Comparison of ENCODE assay signal across 1 cellular context in genomic region chr7:100247152-100247757, GRCh38.
TF ChIP-seq lines count a peak whose summit lies in the region.

No MANE protein-coding gene starts in this region.

TF ChIP-seq in K562, 482 proteins besides CTCF, POLR2A, EP300 and RAD21 (continued from another document and continues in another):
- peak; percentile 58; the same call in 1 of the 2 replicates for TF ChIP-seq SMARCE1 (IDR thresholded peaks at IDR 0.05)
- TF ChIP-seq CEBPB (tag; IDR thresholded peaks at IDR 0.05), result 0 out of 2 replicates have a peak, but pooled peaks have one; percentile 5
- TF ChIP-seq CEBPG (CRISPR knock-in tag; IDR thresholded peaks at IDR 0.05), result no peak
- TF ChIP-seq CEBPG (tag; conservative IDR thresholded peaks at IDR 0.05 in 1 of 2, IDR thresholded peaks at IDR 0.05 in 1 of 2), result no peak
- no peak for TF ChIP-seq MTF1 (CRISPR knock-in tag; IDR thresholded peaks at IDR 0.05; ENCODE audit: borderline replicate concordance)
- TF ChIP-seq HIVEP1 (CRISPR knock-in tag; IDR thresholded peaks at IDR 0.05), result no peak
- no peak for TF ChIP-seq NFYB (IDR thresholded peaks at IDR 0.05; ENCODE audit: extremely low read depth, insufficient read length)
- peak; percentile 97 for TF ChIP-seq NFIC (IDR thresholded peaks at IDR 0.05)
- peak; percentile 25; the same call in 1 of the 2 replicates for TF ChIP-seq ARID1B (IDR thresholded peaks at IDR 0.05)
- no peak for TF ChIP-seq CHD2 (IDR thresholded peaks at IDR 0.05; ENCODE audit: low read depth, low read length)
- TF ChIP-seq GTF2F1 (IDR thresholded peaks at IDR 0.05; ENCODE audit: low read depth, low read length), result no peak
- TF ChIP-seq MCM3 (IDR thresholded peaks at IDR 0.05), result no peak
- TF ChIP-seq, protein P1, sequence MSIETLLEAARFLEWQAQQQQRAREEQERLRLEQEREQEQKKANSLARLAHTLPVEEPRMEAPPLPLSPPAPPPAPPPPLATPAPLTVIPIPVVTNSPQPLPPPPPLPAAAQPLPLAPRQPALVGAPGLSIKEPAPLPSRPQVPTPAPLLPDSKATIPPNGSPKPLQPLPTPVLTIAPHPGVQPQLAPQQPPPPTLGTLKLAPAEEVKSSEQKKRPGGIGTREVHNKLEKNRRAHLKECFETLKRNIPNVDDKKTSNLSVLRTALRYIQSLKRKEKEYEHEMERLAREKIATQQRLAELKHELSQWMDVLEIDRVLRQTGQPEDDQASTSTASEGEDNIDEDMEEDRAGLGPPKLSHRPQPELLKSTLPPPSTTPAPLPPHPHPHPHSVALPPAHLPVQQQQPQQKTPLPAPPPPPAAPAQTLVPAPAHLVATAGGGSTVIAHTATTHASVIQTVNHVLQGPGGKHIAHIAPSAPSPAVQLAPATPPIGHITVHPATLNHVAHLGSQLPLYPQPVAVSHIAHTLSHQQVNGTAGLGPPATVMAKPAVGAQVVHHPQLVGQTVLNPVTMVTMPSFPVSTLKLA (conservative IDR thresholded peaks at IDR 0.05), result no peak
- TF ChIP-seq SMAD2 (IDR thresholded peaks at IDR 0.05; ENCODE audit: low read depth, low read length), result no peak
- peak; percentile 63 for TF ChIP-seq JUND (IDR thresholded peaks at IDR 0.05; ENCODE audit: borderline replicate concordance, low read depth, low read length)
- peak; percentile 55; the same call in 2 of the 3 replicates for TF ChIP-seq JUND (tag; IDR thresholded peaks at IDR 0.05; ENCODE audit: borderline replicate concordance, low read depth, low read length)
- no peak for TF ChIP-seq ETS2 (tag; IDR thresholded peaks at IDR 0.05; ENCODE audit: borderline replicate concordance, poor library complexity, severe bottlenecking)
- no peak for TF ChIP-seq TEAD1 (CRISPR knock-in tag; IDR thresholded peaks at IDR 0.05)
- no peak for TF ChIP-seq WHSC1 (IDR thresholded peaks at IDR 0.05; ENCODE audit: low read length)
- TF ChIP-seq CC2D1A (IDR thresholded peaks at IDR 0.05), result no peak
- no peak for TF ChIP-seq ZNF197 (CRISPR knock-in tag; IDR thresholded peaks at IDR 0.05; ENCODE audit: low read depth)
- TF ChIP-seq, protein P2, sequence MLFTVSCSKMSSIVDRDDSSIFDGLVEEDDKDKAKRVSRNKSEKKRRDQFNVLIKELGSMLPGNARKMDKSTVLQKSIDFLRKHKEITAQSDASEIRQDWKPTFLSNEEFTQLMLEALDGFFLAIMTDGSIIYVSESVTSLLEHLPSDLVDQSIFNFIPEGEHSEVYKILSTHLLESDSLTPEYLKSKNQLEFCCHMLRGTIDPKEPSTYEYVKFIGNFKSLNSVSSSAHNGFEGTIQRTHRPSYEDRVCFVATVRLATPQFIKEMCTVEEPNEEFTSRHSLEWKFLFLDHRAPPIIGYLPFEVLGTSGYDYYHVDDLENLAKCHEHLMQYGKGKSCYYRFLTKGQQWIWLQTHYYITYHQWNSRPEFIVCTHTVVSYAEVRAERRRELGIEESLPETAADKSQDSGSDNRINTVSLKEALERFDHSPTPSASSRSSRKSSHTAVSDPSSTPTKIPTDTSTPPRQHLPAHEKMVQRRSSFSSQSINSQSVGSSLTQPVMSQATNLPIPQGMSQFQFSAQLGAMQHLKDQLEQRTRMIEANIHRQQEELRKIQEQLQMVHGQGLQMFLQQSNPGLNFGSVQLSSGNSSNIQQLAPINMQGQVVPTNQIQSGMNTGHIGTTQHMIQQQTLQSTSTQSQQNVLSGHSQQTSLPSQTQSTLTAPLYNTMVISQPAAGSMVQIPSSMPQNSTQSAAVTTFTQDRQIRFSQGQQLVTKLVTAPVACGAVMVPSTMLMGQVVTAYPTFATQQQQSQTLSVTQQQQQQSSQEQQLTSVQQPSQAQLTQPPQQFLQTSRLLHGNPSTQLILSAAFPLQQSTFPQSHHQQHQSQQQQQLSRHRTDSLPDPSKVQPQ (CRISPR knock-in tag; IDR thresholded peaks at IDR 0.05; ENCODE audit: borderline replicate concordance), result no peak
- no peak for TF ChIP-seq ZNF695 (CRISPR knock-in tag; IDR thresholded peaks at IDR 0.05)
- no peak for TF ChIP-seq CHAMP1 (IDR thresholded peaks at IDR 0.05)
- no peak for TF ChIP-seq HMG20A (CRISPR knock-in tag; conservative IDR thresholded peaks at IDR 0.05)
- TF ChIP-seq, protein P3, sequence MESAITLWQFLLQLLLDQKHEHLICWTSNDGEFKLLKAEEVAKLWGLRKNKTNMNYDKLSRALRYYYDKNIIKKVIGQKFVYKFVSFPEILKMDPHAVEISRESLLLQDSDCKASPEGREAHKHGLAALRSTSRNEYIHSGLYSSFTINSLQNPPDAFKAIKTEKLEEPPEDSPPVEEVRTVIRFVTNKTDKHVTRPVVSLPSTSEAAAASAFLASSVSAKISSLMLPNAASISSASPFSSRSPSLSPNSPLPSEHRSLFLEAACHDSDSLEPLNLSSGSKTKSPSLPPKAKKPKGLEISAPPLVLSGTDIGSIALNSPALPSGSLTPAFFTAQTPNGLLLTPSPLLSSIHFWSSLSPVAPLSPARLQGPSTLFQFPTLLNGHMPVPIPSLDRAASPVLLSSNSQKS (CRISPR knock-in tag; IDR thresholded peaks at IDR 0.05), result no peak
- TF ChIP-seq HNRNPK (IDR thresholded peaks at IDR 0.05; ENCODE audit: low read depth, low read length, poor library complexity, severe bottlenecking), result no peak
- TF ChIP-seq PHTF2 (CRISPR knock-in tag; IDR thresholded peaks at IDR 0.05), result no peak
- no peak for TF ChIP-seq BHLHE40 (IDR thresholded peaks at IDR 0.05; ENCODE audit: low read length)
- TF ChIP-seq KAT8 (IDR thresholded peaks at IDR 0.05; ENCODE audit: low read depth), result no peak
- TF ChIP-seq TEAD2 (tag; IDR thresholded peaks at IDR 0.05), result no peak
- no peak for TF ChIP-seq RFX1 (IDR thresholded peaks at IDR 0.05)
- TF ChIP-seq ZFP30 (CRISPR knock-in tag; IDR thresholded peaks at IDR 0.05; ENCODE audit: borderline replicate concordance), result no peak
- no peak for TF ChIP-seq ZNF124 (CRISPR knock-in tag; IDR thresholded peaks at IDR 0.05)
- TF ChIP-seq ZNF57 (CRISPR knock-in tag; IDR thresholded peaks at IDR 0.05), result no peak
- no peak for TF ChIP-seq TAF7 (tag; IDR thresholded peaks at IDR 0.05)
- peak; percentile 47; the same call in 1 of the 2 replicates for TF ChIP-seq TFAP4 (CRISPR knock-in tag; IDR thresholded peaks at IDR 0.05; ENCODE audit: borderline replicate concordance)
- TF ChIP-seq MAFF (IDR thresholded peaks at IDR 0.05; ENCODE audit: low read length), result peak; percentile 47
- TF ChIP-seq RAD51 (IDR thresholded peaks at IDR 0.05; ENCODE audit: borderline replicate concordance, low read depth), result no peak
- no peak for TF ChIP-seq MEF2D (tag; conservative IDR thresholded peaks at IDR 0.05; ENCODE audit: low read depth)
- TF ChIP-seq HEY1 (CRISPR knock-in tag; IDR thresholded peaks at IDR 0.05; ENCODE audit: borderline replicate concordance), result no peak
- TF ChIP-seq, protein P4, sequence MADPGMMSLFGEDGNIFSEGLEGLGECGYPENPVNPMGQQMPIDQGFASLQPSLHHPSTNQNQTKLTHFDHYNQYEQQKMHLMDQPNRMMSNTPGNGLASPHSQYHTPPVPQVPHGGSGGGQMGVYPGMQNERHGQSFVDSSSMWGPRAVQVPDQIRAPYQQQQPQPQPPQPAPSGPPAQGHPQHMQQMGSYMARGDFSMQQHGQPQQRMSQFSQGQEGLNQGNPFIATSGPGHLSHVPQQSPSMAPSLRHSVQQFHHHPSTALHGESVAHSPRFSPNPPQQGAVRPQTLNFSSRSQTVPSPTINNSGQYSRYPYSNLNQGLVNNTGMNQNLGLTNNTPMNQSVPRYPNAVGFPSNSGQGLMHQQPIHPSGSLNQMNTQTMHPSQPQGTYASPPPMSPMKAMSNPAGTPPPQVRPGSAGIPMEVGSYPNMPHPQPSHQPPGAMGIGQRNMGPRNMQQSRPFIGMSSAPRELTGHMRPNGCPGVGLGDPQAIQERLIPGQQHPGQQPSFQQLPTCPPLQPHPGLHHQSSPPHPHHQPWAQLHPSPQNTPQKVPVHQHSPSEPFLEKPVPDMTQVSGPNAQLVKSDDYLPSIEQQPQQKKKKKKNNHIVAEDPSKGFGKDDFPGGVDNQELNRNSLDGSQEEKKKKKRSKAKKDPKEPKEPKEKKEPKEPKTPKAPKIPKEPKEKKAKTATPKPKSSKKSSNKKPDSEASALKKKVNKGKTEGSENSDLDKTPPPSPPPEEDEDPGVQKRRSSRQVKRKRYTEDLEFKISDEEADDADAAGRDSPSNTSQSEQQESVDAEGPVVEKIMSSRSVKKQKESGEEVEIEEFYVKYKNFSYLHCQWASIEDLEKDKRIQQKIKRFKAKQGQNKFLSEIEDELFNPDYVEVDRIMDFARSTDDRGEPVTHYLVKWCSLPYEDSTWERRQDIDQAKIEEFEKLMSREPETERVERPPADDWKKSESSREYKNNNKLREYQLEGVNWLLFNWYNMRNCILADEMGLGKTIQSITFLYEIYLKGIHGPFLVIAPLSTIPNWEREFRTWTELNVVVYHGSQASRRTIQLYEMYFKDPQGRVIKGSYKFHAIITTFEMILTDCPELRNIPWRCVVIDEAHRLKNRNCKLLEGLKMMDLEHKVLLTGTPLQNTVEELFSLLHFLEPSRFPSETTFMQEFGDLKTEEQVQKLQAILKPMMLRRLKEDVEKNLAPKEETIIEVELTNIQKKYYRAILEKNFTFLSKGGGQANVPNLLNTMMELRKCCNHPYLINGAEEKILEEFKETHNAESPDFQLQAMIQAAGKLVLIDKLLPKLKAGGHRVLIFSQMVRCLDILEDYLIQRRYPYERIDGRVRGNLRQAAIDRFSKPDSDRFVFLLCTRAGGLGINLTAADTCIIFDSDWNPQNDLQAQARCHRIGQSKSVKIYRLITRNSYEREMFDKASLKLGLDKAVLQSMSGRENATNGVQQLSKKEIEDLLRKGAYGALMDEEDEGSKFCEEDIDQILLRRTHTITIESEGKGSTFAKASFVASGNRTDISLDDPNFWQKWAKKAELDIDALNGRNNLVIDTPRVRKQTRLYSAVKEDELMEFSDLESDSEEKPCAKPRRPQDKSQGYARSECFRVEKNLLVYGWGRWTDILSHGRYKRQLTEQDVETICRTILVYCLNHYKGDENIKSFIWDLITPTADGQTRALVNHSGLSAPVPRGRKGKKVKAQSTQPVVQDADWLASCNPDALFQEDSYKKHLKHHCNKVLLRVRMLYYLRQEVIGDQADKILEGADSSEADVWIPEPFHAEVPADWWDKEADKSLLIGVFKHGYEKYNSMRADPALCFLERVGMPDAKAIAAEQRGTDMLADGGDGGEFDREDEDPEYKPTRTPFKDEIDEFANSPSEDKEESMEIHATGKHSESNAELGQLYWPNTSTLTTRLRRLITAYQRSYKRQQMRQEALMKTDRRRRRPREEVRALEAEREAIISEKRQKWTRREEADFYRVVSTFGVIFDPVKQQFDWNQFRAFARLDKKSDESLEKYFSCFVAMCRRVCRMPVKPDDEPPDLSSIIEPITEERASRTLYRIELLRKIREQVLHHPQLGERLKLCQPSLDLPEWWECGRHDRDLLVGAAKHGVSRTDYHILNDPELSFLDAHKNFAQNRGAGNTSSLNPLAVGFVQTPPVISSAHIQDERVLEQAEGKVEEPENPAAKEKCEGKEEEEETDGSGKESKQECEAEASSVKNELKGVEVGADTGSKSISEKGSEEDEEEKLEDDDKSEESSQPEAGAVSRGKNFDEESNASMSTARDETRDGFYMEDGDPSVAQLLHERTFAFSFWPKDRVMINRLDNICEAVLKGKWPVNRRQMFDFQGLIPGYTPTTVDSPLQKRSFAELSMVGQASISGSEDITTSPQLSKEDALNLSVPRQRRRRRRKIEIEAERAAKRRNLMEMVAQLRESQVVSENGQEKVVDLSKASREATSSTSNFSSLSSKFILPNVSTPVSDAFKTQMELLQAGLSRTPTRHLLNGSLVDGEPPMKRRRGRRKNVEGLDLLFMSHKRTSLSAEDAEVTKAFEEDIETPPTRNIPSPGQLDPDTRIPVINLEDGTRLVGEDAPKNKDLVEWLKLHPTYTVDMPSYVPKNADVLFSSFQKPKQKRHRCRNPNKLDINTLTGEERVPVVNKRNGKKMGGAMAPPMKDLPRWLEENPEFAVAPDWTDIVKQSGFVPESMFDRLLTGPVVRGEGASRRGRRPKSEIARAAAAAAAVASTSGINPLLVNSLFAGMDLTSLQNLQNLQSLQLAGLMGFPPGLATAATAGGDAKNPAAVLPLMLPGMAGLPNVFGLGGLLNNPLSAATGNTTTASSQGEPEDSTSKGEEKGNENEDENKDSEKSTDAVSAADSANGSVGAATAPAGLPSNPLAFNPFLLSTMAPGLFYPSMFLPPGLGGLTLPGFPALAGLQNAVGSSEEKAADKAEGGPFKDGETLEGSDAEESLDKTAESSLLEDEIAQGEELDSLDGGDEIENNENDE (IDR thresholded peaks at IDR 0.05; ENCODE audit: low read depth, low read length), result no peak
- no peak for TF ChIP-seq LEF1 (IDR thresholded peaks at IDR 0.05)
- TF ChIP-seq ZBTB7A (IDR thresholded peaks at IDR 0.05; ENCODE audit: borderline replicate concordance, control insufficient read depth, low read depth, low read length), result peak; percentile 85; the same call in 1 of the 2 replicates
- TF ChIP-seq NUFIP1 (IDR thresholded peaks at IDR 0.05; ENCODE audit: partially characterized antibody), result no peak
- TF ChIP-seq NCOA1 (IDR thresholded peaks at IDR 0.05; ENCODE audit: low read depth), result no peak
